ENCODE assay signal across 17 cellular contexts in the genomic region with DNA sequence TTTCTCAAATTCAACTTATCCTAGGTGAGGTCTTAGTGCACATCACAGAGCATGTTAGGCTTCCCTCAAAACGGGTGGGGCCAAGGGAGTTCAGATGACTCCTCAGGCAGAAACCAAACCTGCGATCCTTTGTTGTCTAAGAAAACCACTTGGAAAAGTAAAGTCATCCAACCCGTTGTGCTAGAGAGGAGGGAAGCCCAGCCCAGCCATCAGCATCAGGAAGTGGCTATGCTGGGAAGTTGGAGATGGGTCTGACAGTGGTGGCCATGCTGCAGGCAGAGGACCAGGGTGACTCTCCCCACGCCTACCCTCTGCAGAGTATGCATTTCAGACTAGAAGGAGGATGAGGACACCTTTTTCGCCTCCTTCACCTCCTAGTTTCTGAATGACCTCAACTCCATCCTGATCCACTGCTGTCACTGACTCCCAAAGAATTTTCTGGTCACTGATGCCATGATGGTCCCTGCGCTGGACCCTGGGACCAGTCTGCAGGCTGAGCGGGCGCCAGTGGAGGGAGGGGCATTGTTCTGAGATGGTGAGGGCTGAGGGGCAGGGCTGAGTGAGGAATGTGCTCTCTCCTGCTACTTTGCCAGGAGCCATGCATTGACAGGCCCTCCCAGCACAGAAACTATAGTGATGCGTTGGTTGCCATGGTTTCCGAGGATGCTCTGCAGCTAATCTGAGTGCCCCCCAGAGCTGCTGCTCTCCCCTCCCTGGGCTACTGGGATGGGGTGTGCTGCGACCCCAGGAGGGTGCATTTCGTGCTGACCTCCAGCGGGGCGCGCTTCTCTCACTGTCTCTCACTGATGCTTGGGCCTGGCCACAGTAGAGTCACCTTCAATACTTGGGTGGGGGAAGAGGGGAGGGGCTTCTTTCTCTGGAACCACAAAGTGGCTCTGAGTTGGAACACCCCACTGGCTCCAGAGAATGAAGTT. TPM values are rescaled to one million over a fixed set of nuclear protein-coding genes. Genes with fewer than 3 reads are reported as not detected.
DNase-seq lines count a peak whose midpoint lies in the region; ATAC-seq and TF ChIP-seq lines count a peak whose summit lies in the region.
"Had no signal": no experiment of that assay in that cellular context is flagged by ENCODE, and none has a peak within 500 bp of the region (broad histone marks: within the 10 kb centered on the region; RNA-seq: fewer than 3 reads in every experiment).

No MANE protein-coding gene starts in this region.

- H3K36me3 ChIP-seq in DOHH2 (ENCODE audit: control insufficient read depth, low read length), result no peaks in the 10 kb centered on the region
- H3K36me3 ChIP-seq in OCI-LY7 (ENCODE audit: insufficient read depth, low read length), result no peaks in the 10 kb centered on the region
- no peaks in the 10 kb centered on the region for H3K36me3 ChIP-seq in endodermal cell (ENCODE audit: control insufficient read depth, insufficient read depth, low read length)
- H3K36me3 ChIP-seq: BE2C had no signal

- H3K4me2 ChIP-seq in DOHH2 (ENCODE audit: low read length), result no peak overlapping the region
- H3K4me2 ChIP-seq in OCI-LY7 (ENCODE audit: low read length), result no peak overlapping the region
- H3K4me2 ChIP-seq: SK-N-SH had no signal

- CTCF ChIA-PET in OCI-LY7 (lab: Charles Lee; ENCODE audit: unreplicated experiment), result no interaction called here

- intact Hi-C loops in OCI-LY7 (cut with micrococcal nuclease; ENCODE audit: unreplicated experiment), result no loop called here

- no peaks in the 10 kb centered on the region for H3K4me1 ChIP-seq in DOHH2 (ENCODE audit: control insufficient read depth, low read length)
- no peaks in the 10 kb centered on the region for H3K4me1 ChIP-seq in OCI-LY7 (ENCODE audit: insufficient read depth, low read length, poor library complexity, severe bottlenecking)
- peaks cover 11% of the 10 kb centered on the region for H3K4me1 ChIP-seq in endodermal cell (ENCODE audit: control insufficient read depth, insufficient read depth, low read length)
- H3K4me1 ChIP-seq: BE2C had no signal

- H3K9me2 ChIP-seq in DOHH2 (replicated peaks; ENCODE audit: control insufficient read depth, low read length) (no peaks in the 10 kb centered on the region), OCI-LY7 (ENCODE audit: insufficient read depth, low read length) (no peaks in the 10 kb centered on the region)
- H3K9me2 ChIP-seq: SK-N-SH had no signal

- TF ChIP-seq CTCF in DOHH2 (IDR thresholded peaks at IDR 0.05; ENCODE audit: low read depth, low read length, poor library complexity, severe bottlenecking) (peak; percentile 14), OCI-LY7 (conservative IDR thresholded peaks at IDR 0.05; ENCODE audit: low read length) (0 out of 2 replicates have a peak, but pooled peaks have one; percentile 18), endodermal cell (conservative IDR thresholded peaks at IDR 0.05) (no peak), type B pancreatic cell (conservative IDR thresholded peaks at IDR 0.05) (no peak)

- no peak overlapping the region for H3K4me3 ChIP-seq in DOHH2 (ENCODE audit: low read length)
- no peak overlapping the region for H3K4me3 ChIP-seq in OCI-LY7 (ENCODE audit: low read depth, low read length, poor library complexity, severe bottlenecking)
- H3K4me3 ChIP-seq in endodermal cell (ENCODE audit: low read length), result no peak overlapping the region

- H3F3A ChIP-seq in DOHH2 (ENCODE audit: control insufficient read depth, insufficient read depth), result no peaks in the 10 kb centered on the region

- DNase-seq in OCI-LY7 (ENCODE audit: low spot score) (no peak), endodermal cell (peak; percentile 58), lung microvascular endothelial cell (ENCODE audit: low read depth in 2 of 2) (peak; percentile 13 to 17), type B pancreatic cell (ENCODE audit: extremely low spot score, unreplicated experiment) (no peak), left lobe of liver (ENCODE audit: low spot score) (no peak), EL (no peak)
- DNase-seq: ACHN; BE2C; CD8-positive, alpha-beta T cell; NCI-H1436 treated with DMSO at 0.1 percent for 48 hours; NCI-H69; NK-92 treated with Interleukin-12 subunit alpha and Interleukin-12 subunit beta, amount 100 ng/mL, for 24 hours; SK-N-SH had no signal

- H3K4me3 Mint-ChIP-seq in endodermal cell (no peak overlapping the region), type B pancreatic cell (no peak overlapping the region)
- H3K4me3 Mint-ChIP-seq: CD8-positive, alpha-beta T cell had no signal

- POLR2A ChIA-PET in OCI-LY7 (lab: Charles Lee), result no interaction called here

- 72 to 84% methylated on average over 6 to 15 of the region's 15 CpGs for WGBS in endodermal cell (ENCODE audit: insufficient coverage in 1 of 2, insufficient read length in 1 of 2), 2 experiments

- H3K9me3 Mint-ChIP-seq in endodermal cell (no peaks in the 10 kb centered on the region), type B pancreatic cell (no peaks in the 10 kb centered on the region)
- H3K9me3 Mint-ChIP-seq: CD8-positive, alpha-beta T cell had no signal

- H4K20me1 ChIP-seq in DOHH2 (ENCODE audit: control insufficient read depth, insufficient read depth, low read depth, low read length) (no peaks in the 10 kb centered on the region), OCI-LY7 (ENCODE audit: insufficient read depth, low read length) (no peaks in the 10 kb centered on the region)

- H3K27ac ChIP-seq in DOHH2 (ENCODE audit: low read depth, low read length), result no peak overlapping the region
- no peak overlapping the region for H3K27ac ChIP-seq in OCI-LY7 (ENCODE audit: low read depth, low read length, poor library complexity, severe bottlenecking)
- no peak overlapping the region for H3K27ac ChIP-seq in endodermal cell (ENCODE audit: low read depth, low read length)

- H3K27me3 ChIP-seq in DOHH2 (ENCODE audit: control insufficient read depth, low read length) (peaks cover 39% of the 10 kb centered on the region), endodermal cell (ENCODE audit: control insufficient read depth, insufficient read depth, low read length, poor library complexity, severe bottlenecking) (peaks cover 41% of the 10 kb centered on the region)

- ATAC-seq in HG02970 (IDR thresholded peaks at IDR 0.05; ENCODE audit: low FRiP score, unreplicated experiment) (no peak), left lobe of liver (no peak)
- ATAC-seq: CD8-positive, alpha-beta T cell had no signal

- H3K27ac Mint-ChIP-seq in endodermal cell (no peak overlapping the region), type B pancreatic cell (no peak overlapping the region)
- H3K27ac Mint-ChIP-seq: CD8-positive, alpha-beta T cell had no signal

- BruUV-seq in OCI-LY7 (replicated peaks; lab: Mats Ljungman, UMichigan), result no TSS peak

- H3K27me3 Mint-ChIP-seq in endodermal cell (ENCODE audit: insufficient read depth) (peaks cover 28% of the 10 kb centered on the region), type B pancreatic cell (peaks cover 96% of the 10 kb centered on the region)

- H3K9me3 ChIP-seq in DOHH2 (ENCODE audit: control insufficient read depth, insufficient read depth, low read length) (no peaks in the 10 kb centered on the region), OCI-LY7 (ENCODE audit: low read length) (no peaks in the 10 kb centered on the region), endodermal cell (ENCODE audit: control insufficient read depth, low read length) (no peaks in the 10 kb centered on the region)
- H3K9me3 ChIP-seq: BE2C, SK-N-SH had no signal

- H3K9ac ChIP-seq in endodermal cell (ENCODE audit: extremely low read depth, low read length, poor library complexity, severe bottlenecking), result no peak overlapping the region
- H3K9ac ChIP-seq: SK-N-SH had no signal

- H2AFZ ChIP-seq in OCI-LY7 (ENCODE audit: low read length), result no peak overlapping the region

- H3K79me2 ChIP-seq in DOHH2 (ENCODE audit: control insufficient read depth, low read length) (no peaks in the 10 kb centered on the region), OCI-LY7 (ENCODE audit: insufficient read depth, low read depth, low read length) (no peaks in the 10 kb centered on the region)

- no peaks in the 10 kb centered on the region for H3K36me3 Mint-ChIP-seq in endodermal cell (ENCODE audit: low read depth)
- no peaks in the 10 kb centered on the region for H3K36me3 Mint-ChIP-seq in type B pancreatic cell
- H3K36me3 Mint-ChIP-seq: CD8-positive, alpha-beta T cell had no signal

- peaks cover 45% of the 10 kb centered on the region for H3K4me1 Mint-ChIP-seq in endodermal cell
- H3K4me1 Mint-ChIP-seq in type B pancreatic cell (ENCODE audit: unreplicated experiment), result peaks cover 12% of the 10 kb centered on the region

RNA-seq across cellular contexts. Expression of gene ALOX12B, which starts 20.4 kb away (rescaled TPM):
- total RNA-seq in OCI-LY7 (2014; rRNA removed; shearing (Covaris generic)), result 2.0 TPM in 1 of 2 replicates, not detected in the other
- total RNA-seq in OCI-LY7 (2022) (4.5 and 5.3 TPM in 2 replicates), endodermal cell (1 to 10 TPM in 1 of 2 donors, under 1 TPM in 1; 0.95 to 1.2 TPM), lung microvascular endothelial cell (not detected in 2 replicates), type B pancreatic cell (ENCODE audit: low replicate concordance) (not detected in 2 replicates), left lobe of liver (not detected)
- 0.68 TPM for polyA plus RNA-seq in endodermal cell (2013, experiment 1 of 2)
- 0.46 TPM for polyA plus RNA-seq in endodermal cell (2013, experiment 2 of 2)
- total RNA-seq: Daoy, HT-29 had no signal

RNA-seq across cellular contexts. Expression of gene ALOX15B, which starts 28.2 kb away (rescaled TPM):
- total RNA-seq in OCI-LY7 (2014; rRNA removed; shearing (Covaris generic)), result not detected in 2 replicates
- total RNA-seq in OCI-LY7 (2022), result not detected in 2 replicates
- total RNA-seq in endodermal cell, result not detected
- polyA plus RNA-seq in endodermal cell (2013, experiment 1 of 2), result not detected
- not detected for polyA plus RNA-seq in endodermal cell (2013, experiment 2 of 2)
- total RNA-seq in lung microvascular endothelial cell, result not detected in 2 replicates
- not detected in 2 replicates for total RNA-seq in type B pancreatic cell (ENCODE audit: low replicate concordance)
- total RNA-seq in left lobe of liver, result 0.35 TPM
- total RNA-seq: CD8-positive, alpha-beta T cell; Daoy; HT-29 had no signal
- polyA plus RNA-seq: SK-N-SH had no signal

RNA-seq across cellular contexts. Expression of gene ALOXE3, which starts 51.2 kb away (rescaled TPM):
- total RNA-seq in OCI-LY7 (2014; rRNA removed; shearing (Covaris generic)), result not detected in 2 replicates
- total RNA-seq in OCI-LY7 (2022), result 0.10 TPM in 1 of 2 replicates, not detected in the other
- total RNA-seq in endodermal cell, result under 1 TPM; 0.13 to 0.49 TPM
- polyA plus RNA-seq in endodermal cell (2013, experiment 1 of 2), result not detected
- not detected for polyA plus RNA-seq in endodermal cell (2013, experiment 2 of 2)
- total RNA-seq in lung microvascular endothelial cell, result under 0.01 TPM in 1 of 2 replicates, not detected in the other
- total RNA-seq in type B pancreatic cell (ENCODE audit: low replicate concordance), result 0.14 TPM in 1 of 2 replicates, not detected in the other
- not detected for total RNA-seq in left lobe of liver
- total RNA-seq: Daoy, HT-29 had no signal

RNA-seq across cellular contexts. Expression of gene HES7, which starts 56.8 kb away (rescaled TPM):
- 0.44 and 0.75 TPM in 2 replicates for total RNA-seq in OCI-LY7 (2014; rRNA removed; shearing (Covaris generic))
- total RNA-seq in OCI-LY7 (2022) (4.6 and 5.8 TPM in 2 replicates), endodermal cell (1 to 10 TPM in 1 of 2 donors, under 1 TPM in 1; 0.40 to 2.2 TPM), lung microvascular endothelial cell (0.22 TPM in 1 of 2 replicates, not detected in the other), type B pancreatic cell (ENCODE audit: low replicate concordance) (0.46 TPM in 1 of 2 replicates, not detected in the other), left lobe of liver (not detected)
- polyA plus RNA-seq in endodermal cell (2013, experiment 1 of 2), result 0.89 TPM
- polyA plus RNA-seq in endodermal cell (2013, experiment 2 of 2), result 0.87 TPM

Comparison
In these comparisons a context has a peak if more than half of its experiments do, and no peak if none do; other contexts are left out.
1. CTCF ChIP-seq: peak in DOHH2 (single experiment) and OCI-LY7 (single experiment); none in endodermal cell (single experiment) and type B pancreatic cell (single experiment).
2. DNase-seq: peak in endodermal cell (single experiment) and lung microvascular endothelial cell (2 of 2); none in OCI-LY7 (single experiment), type B pancreatic cell (single experiment), left lobe of liver (single experiment) and EL (single experiment).